ENCODE assay signal across 23 cellular contexts in the genomic region with DNA sequence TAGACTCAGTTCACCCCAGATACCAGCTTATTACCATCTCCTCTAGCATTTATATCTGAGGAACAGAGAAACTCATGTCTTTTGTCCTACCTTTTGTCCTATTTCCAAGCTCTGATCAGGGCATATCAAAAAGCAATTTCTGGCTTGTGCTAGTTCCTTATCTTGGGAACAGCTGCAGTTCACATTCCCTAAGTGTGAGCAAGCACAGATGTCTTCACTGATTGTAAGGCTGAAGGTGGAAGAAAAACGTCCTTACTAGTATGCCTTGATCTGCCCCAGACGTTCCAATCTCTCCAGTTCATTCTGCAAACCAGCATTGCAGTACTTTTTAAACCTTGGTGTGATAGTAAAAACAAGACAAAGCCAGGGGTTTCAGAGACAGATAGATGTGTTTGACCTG.
DNase-seq lines count a peak whose midpoint lies in the region; ATAC-seq, FAIRE-seq and TF ChIP-seq lines count a peak whose summit lies in the region.
"Had no signal": no experiment of that assay in that cellular context is flagged by ENCODE, and none has a peak within 500 bp of the region (broad histone marks: within the 10 kb centered on the region; RNA-seq: fewer than 3 reads in every experiment).

No MANE protein-coding gene starts in this region.

- H3K36me3 Mint-ChIP-seq in CD4-positive, alpha-beta T cell (ENCODE audit: low read depth) = no peaks in the 10 kb centered on the region

- no peak for TF ChIP-seq POLR2A in HepG2 (IDR thresholded peaks at IDR 0.05; ENCODE audit: insufficient read depth in 1 of 2, low read depth in 2 of 2, low read length in 2 of 2)

- POLR2A ChIA-PET in HepG2 (lab: Yijun Ruan, JAX) = no interaction called here
- POLR2A ChIA-PET in CD4-positive, alpha-beta T cell (lab: Charles Lee) = no interaction called here

- no peak overlapping the region for H3K4me3 Mint-ChIP-seq in CD4-positive, alpha-beta T cell
- H3K4me3 Mint-ChIP-seq: B cell; central memory CD8-positive, alpha-beta T cell; T-helper 2 cell treated with Interferon-gamma antibody and Interleukin-4, amounts not matched to agents 5 μg/mL and 100 μg/mL, for 36 hours had no signal

- no peak overlapping the region for H3K27ac Mint-ChIP-seq in CD4-positive, alpha-beta T cell
- H3K27ac Mint-ChIP-seq: B cell; T-helper 2 cell treated with Interferon-gamma antibody and Interleukin-4, amounts not matched to agents 5 μg/mL and 100 μg/mL, for 36 hours had no signal

- no peak for FAIRE-seq in HepG2 (lab: Jason Lieb, UNC)

- no peak for TF ChIP-seq RAD21 in HepG2 (CRISPR knock-in tag; IDR thresholded peaks at IDR 0.05)

- H3K4me3 ChIP-seq in astrocyte of the spinal cord (ENCODE audit: low read depth, low read length) = no peak overlapping the region
- no peak overlapping the region for H3K4me3 ChIP-seq in HepG2 (replicated peaks in 1 of 3; ENCODE audit: insufficient read depth in 1 of 3, low read depth in 2 of 3, low read length in 3 of 3)
- H3K4me3 ChIP-seq: SK-N-MC had no signal

- H2AFZ ChIP-seq in HepG2 (ENCODE audit: low read length) = no peak overlapping the region

- H3K9ac ChIP-seq in HepG2 (ENCODE audit: insufficient read depth, low read depth, low read length) = no peak overlapping the region

- H3K36me3 ChIP-seq in HepG2 (replicated peaks in 1 of 2; ENCODE audit: control insufficient read depth in 1 of 2, insufficient read depth in 2 of 2, low read length in 2 of 2) = no peaks in the 10 kb centered on the region
- H3K36me3 ChIP-seq: neutrophil had no signal

- in situ Hi-C loops in astrocyte of the spinal cord (cut with HindIII; ENCODE audit: low sequenced_read_pairs) = no loop called here
- in situ Hi-C loops in HepG2 (cut with HindIII; ENCODE audit: extremely low pct_ligation_motif_present, low pct_unique_long_range_greater_than_20kb) = no loop called here

- peak; percentile 35 for DNase-seq in A172 (ENCODE audit: low spot score)
- DNase-seq in M059J (ENCODE audit: low read depth) = peak; percentile 49
- DNase-seq in astrocyte of the spinal cord (ENCODE audit: low read depth, low spot score) = peak; percentile 63
- peak; percentile 72 for DNase-seq in iris pigment epithelial cell (ENCODE audit: low read depth)
- no peak for DNase-seq in HepG2 (ENCODE audit: low spot score)
- no peak for DNase-seq in D341Med (ENCODE audit: low spot score)
- no peak for DNase-seq in CD4-positive, alpha-beta T cell
- DNase-seq: amygdala; DMS79; foreskin melanocyte; hippocampal formation; islet precursor cell; NCI-H1105 treated with DMSO at 0.1 percent for 48 hours; NCI-H2081; stimulated activated CD4-positive, alpha-beta T cell treated with anti-CD3 and anti-CD28 coated beads, Interleukin-4, amount 100 ng/mL, for 1 hour; stimulated activated naive CD4-positive, alpha-beta T cell treated with Interleukin-2 at 50 U/mL for 16 hours had no signal

- no peak overlapping the region for H3K27ac ChIP-seq in HepG2 (ENCODE audit: extremely low read length, insufficient read depth, low read length)
- no peak overlapping the region for H3K27ac ChIP-seq in CD4-positive, alpha-beta T cell (ENCODE audit: low read depth, low read length)
- H3K27ac ChIP-seq: 22Rv1, neutrophil, SK-N-MC had no signal

- CTCF ChIA-PET in HepG2 (lab: Yijun Ruan, JAX; ENCODE audit: low intra/inter-chr PET ratio, low total read pairs) = no interaction called here
- CTCF ChIA-PET in CD4-positive, alpha-beta T cell (lab: Charles Lee) = no interaction called here

- H3K4me2 ChIP-seq in HepG2 (ENCODE audit: low read depth, low read length) = no peak overlapping the region

- H3K27me3 ChIP-seq in HepG2 (ENCODE audit: control insufficient read depth in 1 of 2, insufficient read depth in 2 of 2, low read length in 2 of 2) = no peaks in the 10 kb centered on the region
- H3K27me3 ChIP-seq in CD4-positive, alpha-beta T cell (ENCODE audit: control insufficient read depth, insufficient read depth, low read length) = no peaks in the 10 kb centered on the region
- H3K27me3 ChIP-seq: neutrophil had no signal

- TF ChIP-seq EP300 in HepG2 (IDR thresholded peaks at IDR 0.05; ENCODE audit: low read depth in 2 of 2, low read length in 2 of 2) (no peak), HepG2 (CRISPR knock-in tag; IDR thresholded peaks at IDR 0.05; ENCODE audit: borderline replicate concordance) (no peak)

- TF ChIP-seq CTCF in astrocyte of the spinal cord (IDR thresholded peaks at IDR 0.05; ENCODE audit: low read depth, low read length) (no peak), HepG2 (CRISPR knock-in tag; IDR thresholded peaks at IDR 0.05) (no peak)
- no peak for TF ChIP-seq CTCF in CD4-positive, alpha-beta T cell (IDR thresholded peaks at IDR 0.05)

- no peaks in the 10 kb centered on the region for H3K27me3 Mint-ChIP-seq in CD4-positive, alpha-beta T cell
- H3K27me3 Mint-ChIP-seq: B cell; central memory CD8-positive, alpha-beta T cell had no signal

- H4K20me1 ChIP-seq in HepG2 (ENCODE audit: insufficient read depth, low read length) = no peaks in the 10 kb centered on the region

- no TSS peak for BruUV-seq in HepG2 (replicated peaks; lab: Mats Ljungman, UMichigan)

- no peaks in the 10 kb centered on the region for H3K4me1 Mint-ChIP-seq in CD4-positive, alpha-beta T cell (ENCODE audit: low read depth)
- H3K4me1 Mint-ChIP-seq: B cell; central memory CD8-positive, alpha-beta T cell had no signal

- ATAC-seq in HepG2 = no peak
- no peak for ATAC-seq in HG03442 (IDR thresholded peaks at IDR 0.05; ENCODE audit: unreplicated experiment)
- ATAC-seq in CD4-positive, alpha-beta T cell (ENCODE audit: poor library complexity) = no peak

- H3K9me3 Mint-ChIP-seq in CD4-positive, alpha-beta T cell = no peaks in the 10 kb centered on the region

- WGBS in HepG2 (ENCODE audit: low lambda C conversion rate) = 2% methylated on average over 2 of the region's 2 CpGs

- H3K9me3 ChIP-seq in HepG2 (ENCODE audit: low read length) = peaks cover 56% of the 10 kb centered on the region
- no peaks in the 10 kb centered on the region for H3K9me3 ChIP-seq in CD4-positive, alpha-beta T cell (ENCODE audit: control insufficient read depth, low read length)
- H3K9me3 ChIP-seq: neutrophil had no signal

- no peaks in the 10 kb centered on the region for H3K79me2 ChIP-seq in HepG2 (ENCODE audit: insufficient read depth, low read length)

- no peaks in the 10 kb centered on the region for H3K4me1 ChIP-seq in HepG2 (ENCODE audit: insufficient read depth, low read length)

- intact Hi-C loops in HepG2 (cut with micrococcal nuclease; ENCODE audit: unreplicated experiment) = no loop called here
- intact Hi-C loops in CD4-positive, alpha-beta T cell (cut with DNase I, micrococcal nuclease) = no loop called here

TF ChIP-seq in HepG2, 621 proteins besides CTCF, POLR2A, EP300 and RAD21 (continues in another document):
- no peak for TF ChIP-seq GLI4 (CRISPR knock-in tag; IDR thresholded peaks at IDR 0.05; ENCODE audit: borderline replicate concordance)
- no peak for TF ChIP-seq KAT8 (CRISPR knock-in tag; IDR thresholded peaks at IDR 0.05)
- TF ChIP-seq ZNF326 (CRISPR knock-in tag; IDR thresholded peaks at IDR 0.05; ENCODE audit: borderline replicate concordance) = no peak
- TF ChIP-seq, protein P1, sequence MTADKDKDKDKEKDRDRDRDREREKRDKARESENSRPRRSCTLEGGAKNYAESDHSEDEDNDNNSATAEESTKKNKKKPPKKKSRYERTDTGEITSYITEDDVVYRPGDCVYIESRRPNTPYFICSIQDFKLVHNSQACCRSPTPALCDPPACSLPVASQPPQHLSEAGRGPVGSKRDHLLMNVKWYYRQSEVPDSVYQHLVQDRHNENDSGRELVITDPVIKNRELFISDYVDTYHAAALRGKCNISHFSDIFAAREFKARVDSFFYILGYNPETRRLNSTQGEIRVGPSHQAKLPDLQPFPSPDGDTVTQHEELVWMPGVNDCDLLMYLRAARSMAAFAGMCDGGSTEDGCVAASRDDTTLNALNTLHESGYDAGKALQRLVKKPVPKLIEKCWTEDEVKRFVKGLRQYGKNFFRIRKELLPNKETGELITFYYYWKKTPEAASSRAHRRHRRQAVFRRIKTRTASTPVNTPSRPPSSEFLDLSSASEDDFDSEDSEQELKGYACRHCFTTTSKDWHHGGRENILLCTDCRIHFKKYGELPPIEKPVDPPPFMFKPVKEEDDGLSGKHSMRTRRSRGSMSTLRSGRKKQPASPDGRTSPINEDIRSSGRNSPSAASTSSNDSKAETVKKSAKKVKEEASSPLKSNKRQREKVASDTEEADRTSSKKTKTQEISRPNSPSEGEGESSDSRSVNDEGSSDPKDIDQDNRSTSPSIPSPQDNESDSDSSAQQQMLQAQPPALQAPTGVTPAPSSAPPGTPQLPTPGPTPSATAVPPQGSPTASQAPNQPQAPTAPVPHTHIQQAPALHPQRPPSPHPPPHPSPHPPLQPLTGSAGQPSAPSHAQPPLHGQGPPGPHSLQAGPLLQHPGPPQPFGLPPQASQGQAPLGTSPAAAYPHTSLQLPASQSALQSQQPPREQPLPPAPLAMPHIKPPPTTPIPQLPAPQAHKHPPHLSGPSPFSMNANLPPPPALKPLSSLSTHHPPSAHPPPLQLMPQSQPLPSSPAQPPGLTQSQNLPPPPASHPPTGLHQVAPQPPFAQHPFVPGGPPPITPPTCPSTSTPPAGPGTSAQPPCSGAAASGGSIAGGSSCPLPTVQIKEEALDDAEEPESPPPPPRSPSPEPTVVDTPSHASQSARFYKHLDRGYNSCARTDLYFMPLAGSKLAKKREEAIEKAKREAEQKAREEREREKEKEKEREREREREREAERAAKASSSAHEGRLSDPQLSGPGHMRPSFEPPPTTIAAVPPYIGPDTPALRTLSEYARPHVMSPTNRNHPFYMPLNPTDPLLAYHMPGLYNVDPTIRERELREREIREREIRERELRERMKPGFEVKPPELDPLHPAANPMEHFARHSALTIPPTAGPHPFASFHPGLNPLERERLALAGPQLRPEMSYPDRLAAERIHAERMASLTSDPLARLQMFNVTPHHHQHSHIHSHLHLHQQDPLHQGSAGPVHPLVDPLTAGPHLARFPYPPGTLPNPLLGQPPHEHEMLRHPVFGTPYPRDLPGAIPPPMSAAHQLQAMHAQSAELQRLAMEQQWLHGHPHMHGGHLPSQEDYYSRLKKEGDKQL (CRISPR knock-in tag; IDR thresholded peaks at IDR 0.05; ENCODE audit: low read depth) = no peak
- TF ChIP-seq PHF20 (CRISPR knock-in tag; IDR thresholded peaks at IDR 0.05) = no peak
- TF ChIP-seq HCFC1 (IDR thresholded peaks at IDR 0.05; ENCODE audit: low read depth, low read length) = no peak
- TF ChIP-seq, protein P2, sequence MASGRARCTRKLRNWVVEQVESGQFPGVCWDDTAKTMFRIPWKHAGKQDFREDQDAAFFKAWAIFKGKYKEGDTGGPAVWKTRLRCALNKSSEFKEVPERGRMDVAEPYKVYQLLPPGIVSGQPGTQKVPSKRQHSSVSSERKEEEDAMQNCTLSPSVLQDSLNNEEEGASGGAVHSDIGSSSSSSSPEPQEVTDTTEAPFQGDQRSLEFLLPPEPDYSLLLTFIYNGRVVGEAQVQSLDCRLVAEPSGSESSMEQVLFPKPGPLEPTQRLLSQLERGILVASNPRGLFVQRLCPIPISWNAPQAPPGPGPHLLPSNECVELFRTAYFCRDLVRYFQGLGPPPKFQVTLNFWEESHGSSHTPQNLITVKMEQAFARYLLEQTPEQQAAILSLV (CRISPR knock-in tag; IDR thresholded peaks at IDR 0.05; ENCODE audit: borderline replicate concordance) = no peak
- TF ChIP-seq ZNF747 (CRISPR knock-in tag; IDR thresholded peaks at IDR 0.05; ENCODE audit: borderline replicate concordance) = no peak
- TF ChIP-seq TP53 (CRISPR knock-in tag; conservative IDR thresholded peaks at IDR 0.05) = no peak

Comparison
In these comparisons a context has a peak if more than half of its experiments do, and no peak if none do; other contexts are left out.
1. DNase-seq: peak in A172 (single experiment), M059J (single experiment), astrocyte of the spinal cord (single experiment) and iris pigment epithelial cell (single experiment); none in HepG2 (single experiment), D341Med (single experiment) and CD4-positive, alpha-beta T cell (0 of 10).